1 cellular context compared by ENCODE assay signal in the genomic region with DNA sequence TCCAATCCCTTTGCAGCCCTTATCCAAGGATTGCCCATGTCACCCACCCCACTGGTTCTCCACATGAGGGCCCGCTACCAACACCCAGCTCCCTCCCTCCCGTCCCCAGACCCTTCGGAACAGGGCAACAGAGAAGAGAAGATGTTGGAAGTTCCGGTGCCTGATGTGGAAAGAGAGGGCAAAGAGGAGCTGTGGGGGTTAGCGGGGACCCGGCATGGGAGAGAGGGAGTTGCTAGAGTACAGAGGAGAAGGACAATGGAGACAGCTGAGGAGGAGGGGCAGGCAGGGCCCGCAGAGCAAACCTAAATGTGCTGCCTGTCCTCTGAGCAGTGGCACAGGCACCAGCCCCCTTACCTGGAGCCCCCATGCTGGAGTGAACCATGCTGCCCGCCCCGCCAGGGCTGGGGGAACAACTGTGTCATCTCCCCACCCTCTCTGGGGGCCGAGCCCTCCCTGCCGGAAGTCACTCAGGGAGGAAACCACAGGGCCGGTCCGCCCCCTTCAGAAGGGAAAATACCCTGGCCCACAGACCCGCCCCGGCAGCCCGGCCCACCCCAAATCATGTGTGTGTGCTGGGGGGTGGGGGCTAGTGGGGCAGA.
TF ChIP-seq lines count a peak whose summit lies in the region.

TSS of gene POU2F2 (minus strand) at position 417 of the 599 bp plus-strand sequence. CDS start at position 382, 35 bp downstream.

TF ChIP-seq in HepG2, 621 proteins besides CTCF, POLR2A, EP300 and RAD21 (continued from another document):
- TF ChIP-seq, protein P1, sequence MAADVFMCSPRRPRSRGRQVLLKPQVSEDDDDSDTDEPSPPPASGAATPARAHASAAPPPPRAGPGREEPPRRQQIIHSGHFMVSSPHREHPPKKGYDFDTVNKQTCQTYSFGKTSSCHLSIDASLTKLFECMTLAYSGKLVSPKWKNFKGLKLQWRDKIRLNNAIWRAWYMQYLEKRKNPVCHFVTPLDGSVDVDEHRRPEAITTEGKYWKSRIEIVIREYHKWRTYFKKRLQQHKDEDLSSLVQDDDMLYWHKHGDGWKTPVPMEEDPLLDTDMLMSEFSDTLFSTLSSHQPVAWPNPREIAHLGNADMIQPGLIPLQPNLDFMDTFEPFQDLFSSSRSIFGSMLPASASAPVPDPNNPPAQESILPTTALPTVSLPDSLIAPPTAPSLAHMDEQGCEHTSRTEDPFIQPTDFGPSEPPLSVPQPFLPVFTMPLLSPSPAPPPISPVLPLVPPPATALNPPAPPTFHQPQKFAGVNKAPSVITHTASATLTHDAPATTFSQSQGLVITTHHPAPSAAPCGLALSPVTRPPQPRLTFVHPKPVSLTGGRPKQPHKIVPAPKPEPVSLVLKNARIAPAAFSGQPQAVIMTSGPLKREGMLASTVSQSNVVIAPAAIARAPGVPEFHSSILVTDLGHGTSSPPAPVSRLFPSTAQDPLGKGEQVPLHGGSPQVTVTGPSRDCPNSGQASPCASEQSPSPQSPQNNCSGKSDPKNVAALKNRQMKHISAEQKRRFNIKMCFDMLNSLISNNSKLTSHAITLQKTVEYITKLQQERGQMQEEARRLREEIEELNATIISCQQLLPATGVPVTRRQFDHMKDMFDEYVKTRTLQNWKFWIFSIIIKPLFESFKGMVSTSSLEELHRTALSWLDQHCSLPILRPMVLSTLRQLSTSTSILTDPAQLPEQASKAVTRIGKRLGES (CRISPR knock-in tag; IDR thresholded peaks at IDR 0.05; ENCODE audit: borderline replicate concordance): no peak
- no peak for TF ChIP-seq KLF16 (CRISPR knock-in tag; IDR thresholded peaks at IDR 0.05)
- TF ChIP-seq NR1H2 (CRISPR knock-in tag; IDR thresholded peaks at IDR 0.05; ENCODE audit: borderline replicate concordance, low read depth): no peak
- no peak for TF ChIP-seq NFE2L1 (CRISPR knock-in tag; IDR thresholded peaks at IDR 0.05; ENCODE audit: borderline replicate concordance)
- TF ChIP-seq ZNF792 (CRISPR knock-in tag; IDR thresholded peaks at IDR 0.05): no peak
- TF ChIP-seq RFX3 (CRISPR knock-in tag; IDR thresholded peaks at IDR 0.05): no peak
